Comparison of ENCODE assay signal across 10 cellular contexts in genomic region chr11:130449996-130450419, GRCh38. TPM values are rescaled to one million over a fixed set of nuclear protein-coding genes. Genes with fewer than 3 reads are reported as not detected.
DNase-seq lines count a peak whose midpoint lies in the region; ATAC-seq and TF ChIP-seq lines count a peak whose summit lies in the region.
"Had no signal": no experiment of that assay in that cellular context is flagged by ENCODE, and none has a peak within 500 bp of the region (broad histone marks: within the 10 kb centered on the region; RNA-seq: fewer than 3 reads in every experiment).

No MANE protein-coding gene starts in this region.

- intact Hi-C loops in activated CD8-positive, alpha-beta T cell treated with anti-CD3 and anti-CD28 coated beads for 36 hours (cut with micrococcal nuclease): no loop called here
- intact Hi-C loops in transverse colon (cut with DNase I; ENCODE audit: low total_unique reads): no loop called here

- TF ChIP-seq EP300 in transverse colon (IDR thresholded peaks at IDR 0.05; ENCODE audit: low read depth): no peak

- peak overlapping the region; percentile 94 for H3K4me2 ChIP-seq in mesendoderm (ENCODE audit: low read length)

- H3K4me3 ChIP-seq in mesendoderm (ENCODE audit: low read length) (peak overlapping the region; percentile 23), transverse colon (peak overlapping the region; percentile 38 to 68 (median 59))

- no peak overlapping the region for H4K5ac ChIP-seq in mesendoderm (ENCODE audit: low read length)

- H3K9me3 Mint-ChIP-seq in activated CD8-positive, alpha-beta T cell treated with anti-CD3 and anti-CD28 coated beads, Interleukin-2, amount 10 ng/mL, durations not matched to agents 7 days and 5 days (ENCODE audit: insufficient read depth): no peaks in the 10 kb centered on the region
- no peaks in the 10 kb centered on the region for H3K9me3 Mint-ChIP-seq in activated CD8-positive, alpha-beta T cell treated with anti-CD3 and anti-CD28 coated beads for 36 hours
- H3K9me3 Mint-ChIP-seq: CD8-positive, alpha-beta memory T cell had no signal

- H2BK120ac ChIP-seq in mesendoderm (ENCODE audit: low read depth, low read length): no peak overlapping the region

- H3K27ac Mint-ChIP-seq in activated CD8-positive, alpha-beta T cell treated with anti-CD3 and anti-CD28 coated beads, Interleukin-2, amount 10 ng/mL, durations not matched to agents 7 days and 5 days: no peak overlapping the region
- H3K27ac Mint-ChIP-seq in activated CD8-positive, alpha-beta T cell treated with anti-CD3 and anti-CD28 coated beads for 36 hours: no peak overlapping the region
- H3K27ac Mint-ChIP-seq: CD8-positive, alpha-beta memory T cell had no signal

- H3K4me3 Mint-ChIP-seq in activated CD8-positive, alpha-beta T cell treated with anti-CD3 and anti-CD28 coated beads, Interleukin-2, amount 10 ng/mL, durations not matched to agents 7 days and 5 days: peak overlapping the region; percentile 51
- no peak overlapping the region for H3K4me3 Mint-ChIP-seq in activated CD8-positive, alpha-beta T cell treated with anti-CD3 and anti-CD28 coated beads for 36 hours

- no CpG with 5 or more reads among the region's 29 CpGs for WGBS in mesendoderm (ENCODE audit: extremely low coverage, insufficient coverage, low lambda C conversion rate)
- WGBS in transverse colon (ENCODE audit: low coverage in 1 of 2), 2 donors: 29% methylated on average over 22 of the region's 29 CpGs; no CpG with 5 or more reads in 1 of the 2 donors

- H3K9ac ChIP-seq in mesendoderm (ENCODE audit: low read length): peak overlapping the region; percentile 23

- no peak overlapping the region for H2BK15ac ChIP-seq in mesendoderm (replicated peaks; ENCODE audit: low read depth)

- no peak overlapping the region for H2AK5ac ChIP-seq in mesendoderm (ENCODE audit: low read length)

- peak overlapping the region; percentile 1 for H3K56ac ChIP-seq in mesendoderm (ENCODE audit: low read length)

- peaks cover 9% of the 10 kb centered on the region for H3K4me1 Mint-ChIP-seq in activated CD8-positive, alpha-beta T cell treated with anti-CD3 and anti-CD28 coated beads, Interleukin-2, amount 10 ng/mL, durations not matched to agents 7 days and 5 days (ENCODE audit: low read depth)
- H3K4me1 Mint-ChIP-seq in activated CD8-positive, alpha-beta T cell treated with anti-CD3 and anti-CD28 coated beads for 36 hours (ENCODE audit: low read depth): peaks cover 3% of the 10 kb centered on the region

- H3K4ac ChIP-seq in mesendoderm (ENCODE audit: low read depth, low read length): no peak overlapping the region

- CTCF ChIA-PET in activated CD8-positive, alpha-beta T cell treated with anti-CD3 and anti-CD28 coated beads, Interleukin-2, amount 10 ng/mL, durations not matched to agents 7 days and 5 days (lab: Charles Lee): interaction anchor here (1.4 kb wide), 1 partner anchor 13 kb away, joined by 3 read pairs; no protein-coding TSS in a partner anchor
- CTCF ChIA-PET in activated CD8-positive, alpha-beta T cell treated with anti-CD3 and anti-CD28 coated beads for 36 hours (lab: Charles Lee): interaction anchor here (1.1 kb wide), 1 partner anchor 8 kb away, joined by 3 read pairs; no protein-coding TSS in a partner anchor

- no peak overlapping the region for H2BK5ac ChIP-seq in mesendoderm (ENCODE audit: low read length)

- no peaks in the 10 kb centered on the region for H3K79me1 ChIP-seq in mesendoderm (ENCODE audit: low read length)

- no peak overlapping the region for H3K18ac ChIP-seq in mesendoderm (ENCODE audit: low read length)

- H3K4me1 ChIP-seq in mesendoderm (ENCODE audit: control insufficient read depth, low read depth, low read length) (peaks cover 7% of the 10 kb centered on the region), transverse colon (peaks cover 7 to 37% (median 15%) of the 10 kb centered on the region in 4 donors)

- no peak overlapping the region for H4K8ac ChIP-seq in mesendoderm (ENCODE audit: low read depth, low read length)

- DNase-seq in activated CD8-positive, alpha-beta T cell treated with anti-CD3 and anti-CD28 coated beads, Interleukin-2, amount 10 ng/mL, durations not matched to agents 7 days and 5 days: no peak
- DNase-seq in activated CD8-positive, alpha-beta T cell treated with anti-CD3 and anti-CD28 coated beads for 36 hours: no peak
- DNase-seq in erythroblast (lab: John Stamatoyannopoulos, UW) (peak; percentile 19 to 34), mesendoderm (peak; percentile 95), transverse colon (peak; percentile 77), putamen (ENCODE audit: low spot score) (no peak), NCI-H2081 (lab: John Stamatoyannopoulos, UW) (no peak)
- DNase-seq in stimulated activated CD4-positive, alpha-beta T cell treated with anti-CD3 and anti-CD28 coated beads, Interleukin-1b, Interleukin-23, amount 100 ng/mL, for 48 hours: no peak
- DNase-seq: CD8-positive, alpha-beta memory T cell had no signal

- POLR2A ChIA-PET in activated CD8-positive, alpha-beta T cell treated with anti-CD3 and anti-CD28 coated beads, Interleukin-2, amount 10 ng/mL, durations not matched to agents 7 days and 5 days (lab: Charles Lee): no interaction called here
- POLR2A ChIA-PET in activated CD8-positive, alpha-beta T cell treated with anti-CD3 and anti-CD28 coated beads for 36 hours (lab: Charles Lee): no interaction called here

- TF ChIP-seq CTCF in activated CD8-positive, alpha-beta T cell treated with anti-CD3 and anti-CD28 coated beads for 36 hours (IDR thresholded peaks at IDR 0.05): no peak
- peak; percentile 26 to 68 (median 48) for TF ChIP-seq CTCF in transverse colon (IDR thresholded peaks at IDR 0.05)

- no peaks in the 10 kb centered on the region for H3K79me2 ChIP-seq in mesendoderm (ENCODE audit: control insufficient read depth, insufficient read depth, low read length)

- no peaks in the 10 kb centered on the region for H3K36me3 Mint-ChIP-seq in activated CD8-positive, alpha-beta T cell treated with anti-CD3 and anti-CD28 coated beads, Interleukin-2, amount 10 ng/mL, durations not matched to agents 7 days and 5 days (ENCODE audit: low read depth)
- no peaks in the 10 kb centered on the region for H3K36me3 Mint-ChIP-seq in activated CD8-positive, alpha-beta T cell treated with anti-CD3 and anti-CD28 coated beads for 36 hours (ENCODE audit: low read depth)
- H3K36me3 Mint-ChIP-seq: CD8-positive, alpha-beta memory T cell had no signal

- H3K27me3 Mint-ChIP-seq in activated CD8-positive, alpha-beta T cell treated with anti-CD3 and anti-CD28 coated beads, Interleukin-2, amount 10 ng/mL, durations not matched to agents 7 days and 5 days (ENCODE audit: low read depth): peaks cover 61% of the 10 kb centered on the region
- peaks cover 42% of the 10 kb centered on the region for H3K27me3 Mint-ChIP-seq in activated CD8-positive, alpha-beta T cell treated with anti-CD3 and anti-CD28 coated beads for 36 hours

- no peaks in the 10 kb centered on the region for H3K36me3 ChIP-seq in mesendoderm (ENCODE audit: control insufficient read depth, insufficient read depth, low read length)
- no peaks in the 10 kb centered on the region for H3K36me3 ChIP-seq in transverse colon

- ATAC-seq in activated CD8-positive, alpha-beta T cell treated with anti-CD3 and anti-CD28 coated beads, Interleukin-2, amount 10 ng/mL, durations not matched to agents 7 days and 5 days: no peak
- ATAC-seq in activated CD8-positive, alpha-beta T cell treated with anti-CD3 and anti-CD28 coated beads for 36 hours: no peak

- no peaks in the 10 kb centered on the region for H3K9me3 ChIP-seq in transverse colon

- H3K23ac ChIP-seq in mesendoderm (ENCODE audit: low read length): peak overlapping the region; percentile 3

- H3K27me3 ChIP-seq in mesendoderm (ENCODE audit: insufficient read depth, low read length, poor library complexity): no peaks in the 10 kb centered on the region
- H3K27me3 ChIP-seq in transverse colon: peaks cover 12% of the 10 kb centered on the region

- in situ Hi-C loops in transverse colon (cut with MboI; ENCODE audit: low pct_ligation_motif_present in 1 of 4, low pct_unique_long_range_greater_than_20kb in 1 of 4, low sequenced_read_pairs in 3 of 4): loop anchor here in 1 of 4 donors (25.0 kb wide), 1 partner anchor 212 kb away; no protein-coding TSS in a partner anchor

- H3K27ac ChIP-seq in mesendoderm (ENCODE audit: low read depth, low read length) (no peak overlapping the region), transverse colon (peak overlapping the region; percentile 60 to 77 (median 72))

- no peak for TF ChIP-seq POLR2A in erythroblast (IDR thresholded peaks at IDR 0.05; ENCODE audit: low read length)
- TF ChIP-seq POLR2A in transverse colon (IDR thresholded peaks at IDR 0.05): peak; percentile 20

RNA-seq across cellular contexts. Expression of gene ADAMTS15, which starts 1.6 kb away (rescaled TPM):
- total RNA-seq in activated CD8-positive, alpha-beta T cell treated with anti-CD3 and anti-CD28 coated beads, Interleukin-2, amount 10 ng/mL, durations not matched to agents 7 days and 5 days: under 1 TPM; 0.05 to 0.08 TPM
- not detected for total RNA-seq in activated CD8-positive, alpha-beta T cell treated with anti-CD3 and anti-CD28 coated beads for 36 hours
- polyA plus RNA-seq in mesendoderm (2013, experiment 1 of 2): 2.5 TPM
- 2.6 TPM for polyA plus RNA-seq in mesendoderm (2013, experiment 2 of 2)
- total RNA-seq in transverse colon: 1 to 10 TPM; 1.6 to 8.2 (median 2.4) TPM
- total RNA-seq: CD8-positive, alpha-beta memory T cell; T-helper 1 cell treated with Interleukin-12 subunit alpha and Interleukin-12 subunit beta and Interleukin-4 antibody, amounts not matched to agents 30 ng/mL and 1 ng/mL, for 36 hours had no signal
- polyA plus RNA-seq: CD8-positive, alpha-beta memory T cell had no signal

RNA-seq across cellular contexts. Expression of gene ADAMTS8, which starts 21.6 kb away (rescaled TPM):
- total RNA-seq in activated CD8-positive, alpha-beta T cell treated with anti-CD3 and anti-CD28 coated beads, Interleukin-2, amount 10 ng/mL, durations not matched to agents 7 days and 5 days: not detected
- total RNA-seq in activated CD8-positive, alpha-beta T cell treated with anti-CD3 and anti-CD28 coated beads for 36 hours: not detected
- polyA plus RNA-seq in mesendoderm (2013, experiment 1 of 2): 1.0 TPM
- 1.3 TPM for polyA plus RNA-seq in mesendoderm (2013, experiment 2 of 2)
- under 1 TPM in 3 of 4 donors, not detected in 1; 0.27 to 1.00 (median 0.95) TPM for total RNA-seq in transverse colon
- total RNA-seq: CD8-positive, alpha-beta memory T cell; T-helper 1 cell treated with Interleukin-12 subunit alpha and Interleukin-12 subunit beta and Interleukin-4 antibody, amounts not matched to agents 30 ng/mL and 1 ng/mL, for 36 hours had no signal
- polyA plus RNA-seq: CD8-positive, alpha-beta memory T cell had no signal

Comparison
In these comparisons a context has a peak if more than half of its experiments do, and no peak if none do; other contexts are left out.
1. DNase-seq: peak in erythroblast (2 of 2), mesendoderm (single experiment) and transverse colon (single experiment); none in activated CD8-positive, alpha-beta T cell treated with anti-CD3 and anti-CD28 coated beads, Interleukin-2, amount 10 ng/mL, durations not matched to agents 7 days and 5 days (single experiment), activated CD8-positive, alpha-beta T cell treated with anti-CD3 and anti-CD28 coated beads for 36 hours (single experiment), stimulated activated CD4-positive, alpha-beta T cell treated with anti-CD3 and anti-CD28 coated beads, Interleukin-1b, Interleukin-23, amount 100 ng/mL, for 48 hours (single experiment), putamen (single experiment) and NCI-H2081 (0 of 2).